9 cellular contexts compared by ENCODE assay signal in genomic region chr14:103867523-103867953, GRCh38. TPM values are rescaled to one million over a fixed set of nuclear protein-coding genes. Genes with fewer than 3 reads are reported as not detected.
DNase-seq lines count a peak whose midpoint lies in the region; ATAC-seq, FAIRE-seq and TF ChIP-seq lines count a peak whose summit lies in the region.
"Had no signal": no experiment of that assay in that cellular context is flagged by ENCODE, and none has a peak within 500 bp of the region (broad histone marks: within the 10 kb centered on the region; RNA-seq: fewer than 3 reads in every experiment).

No MANE protein-coding gene starts in this region.

- peaks cover 39% of the 10 kb centered on the region for H3K4me1 ChIP-seq in keratinocyte (ENCODE audit: control insufficient read depth, extremely low read depth, insufficient read depth, low read length)

- H3K4me3 ChIP-seq in keratinocyte (ENCODE audit: control insufficient read depth in 2 of 3, extremely low read depth in 1 of 3, insufficient read depth in 2 of 3, low read depth in 1 of 3, low read length in 3 of 3), result no peak overlapping the region

- H2AFZ ChIP-seq in keratinocyte (ENCODE audit: control insufficient read depth, low read length), result peak overlapping the region; percentile 10

- peak overlapping the region; percentile 43 for H3K9ac ChIP-seq in keratinocyte (ENCODE audit: control insufficient read depth, extremely low read depth, insufficient read depth, low read length)

- DNase-seq in NCI-H1436 (lab: John Stamatoyannopoulos, UW) (peak; percentile 71), keratinocyte (ENCODE audit: low read depth, low spot score) (no peak)
- DNase-seq: midbrain; stimulated activated naive CD8-positive, alpha-beta T cell treated with anti-CD3 and anti-CD28 coated beads, Interleukin-15, amount 100 ng/mL, for 72 hours had no signal

- no peaks in the 10 kb centered on the region for H3K27me3 ChIP-seq in keratinocyte (ENCODE audit: control insufficient read depth, extremely low read depth, insufficient read depth, low read length)

- no peak for FAIRE-seq in keratinocyte (lab: Jason Lieb, UNC)

- H4K20me1 ChIP-seq in keratinocyte (ENCODE audit: control insufficient read depth, extremely low read depth, insufficient read depth, low read length), result no peaks in the 10 kb centered on the region

- TF ChIP-seq CTCF in keratinocyte (optimal IDR thresholded peaks at IDR 0.05 in 1 of 3, IDR thresholded peaks at IDR 0.05 in 1 of 3, conservative IDR thresholded peaks at IDR 0.05 in 1 of 3; ENCODE audit: extremely low read depth in 1 of 3, insufficient read depth in 2 of 3, low read length in 3 of 3), result no peak

- H3K9me1 ChIP-seq in keratinocyte (ENCODE audit: control insufficient read depth, extremely low read depth, insufficient read depth, low read length), result no peaks in the 10 kb centered on the region

- no peaks in the 10 kb centered on the region for H3K36me3 ChIP-seq in keratinocyte (ENCODE audit: control insufficient read depth in 2 of 2, extremely low read depth in 1 of 2, insufficient read depth in 2 of 2, low read length in 2 of 2)

- no peaks in the 10 kb centered on the region for H3K79me2 ChIP-seq in keratinocyte (ENCODE audit: control insufficient read depth, insufficient read depth, low read length)

- H3K27ac ChIP-seq in angular gyrus (ENCODE audit: low read depth, low read length) (peak overlapping the region; percentile 78), keratinocyte (ENCODE audit: control insufficient read depth, insufficient read depth, low read length) (peak overlapping the region; percentile 74), temporal lobe (ENCODE audit: low read depth, low read length) (peak overlapping the region; percentile 56)

- H3K9me3 ChIP-seq in keratinocyte (ENCODE audit: control insufficient read depth, low read depth, low read length), result no peaks in the 10 kb centered on the region

- dilution Hi-C loops in keratinocyte (cut with MboI; ENCODE audit: extremely low pct_ligation_motif_present, low sequenced_read_pairs), result no loop called here

- ATAC-seq in GM18873 (IDR thresholded peaks at IDR 0.05; ENCODE audit: low FRiP score, unreplicated experiment) (no peak), HG02970 (IDR thresholded peaks at IDR 0.05; ENCODE audit: low FRiP score, unreplicated experiment) (no peak), HG03460 (IDR thresholded peaks at IDR 0.05; ENCODE audit: unreplicated experiment) (no peak)
- ATAC-seq: stimulated activated naive CD8-positive, alpha-beta T cell treated with anti-CD3 and anti-CD28 coated beads, Interleukin-15, amount 100 ng/mL, for 72 hours had no signal

- peak overlapping the region; percentile 53 for H3K4me2 ChIP-seq in keratinocyte (ENCODE audit: control insufficient read depth, extremely low read depth, insufficient read depth, low read depth, low read length)

RNA-seq across cellular contexts. Expression of gene PPP1R13B, which starts 20.2 kb away (rescaled TPM):
- polyA plus RNA-seq in keratinocyte, result 5.8 to 7.7 TPM (median 6.6 TPM) in 3 replicates
- polyA plus RNA-seq in keratinocyte (2011; ENCODE audit: low read depth), result 38.4 TPM
- 5.1 and 5.3 TPM in 2 replicates for polyA plus RNA-seq in keratinocyte (2011; cell fraction: cytosol; rRNA removed)
- polyA plus RNA-seq in keratinocyte (2011; cell fraction: nucleus; rRNA removed), result 22.3 and 26.6 TPM in 2 replicates
- polyA plus RNA-seq in keratinocyte (2012; ENCODE audit: low replicate concordance), result 7.5 and 13.0 TPM in 2 replicates
- 16.2 to 31.2 TPM (median 24.2 TPM) in 3 replicates for polyA minus RNA-seq in keratinocyte
- polyA minus RNA-seq in keratinocyte (2011; cell fraction: cytosol; rRNA and poly(A)+ RNA removed), result 5.0 TPM
- 15.7 and 23.7 TPM in 2 replicates for polyA minus RNA-seq in keratinocyte (2011; cell fraction: nucleus; rRNA and poly(A)+ RNA removed)
- 8.6 TPM for total RNA-seq in temporal lobe
